ENCODE assay signal across 21 cellular contexts in genomic region chr17:33970271-33970670, GRCh38.
"Had no signal": no experiment of that assay in that cellular context is flagged by ENCODE, and none has a peak within 500 bp of the region (broad histone marks: within the 10 kb centered on the region; RNA-seq: fewer than 3 reads in every experiment).

No MANE protein-coding gene starts in this region.

- H3K36me3 Mint-ChIP-seq: activated naive CD4-positive, alpha-beta T cell treated with anti-CD3 and anti-CD28 coated beads, Interleukin-2, amount 50 U/mL, for 72 hours; naive thymus-derived CD4-positive, alpha-beta T cell; stimulated activated naive B cell treated with anti-CD40 and anti-IgM and Interleukin-4, amounts not matched to agents 10 μg/mL and 1 μg/mL and 100 μg/mL, for 72 hours had no signal

- H3K4me3 ChIP-seq: ovary, prostate gland, transverse colon had no signal

- ATAC-seq: activated CD8-positive, alpha-beta T cell treated with anti-CD3 and anti-CD28 coated beads for 36 hours; activated naive CD4-positive, alpha-beta T cell treated with anti-CD3 and anti-CD28 coated beads, Interleukin-2, amount 50 U/mL, for 72 hours; left lobe of liver; naive thymus-derived CD4-positive, alpha-beta T cell; stimulated activated naive B cell treated with anti-CD40 and anti-IgM and Interleukin-4, amounts not matched to agents 10 μg/mL and 1 μg/mL and 100 μg/mL, for 72 hours had no signal

- H3K4me3 Mint-ChIP-seq: activated CD4-positive, alpha-beta T cell treated with anti-CD3 and anti-CD28 coated beads, Interleukin-2, amount 10 ng/mL, durations not matched to agents 7 days and 5 days; activated CD8-positive, alpha-beta T cell treated with anti-CD3 and anti-CD28 coated beads for 36 hours; activated T-helper 1 cell treated with anti-CD3 and anti-CD28 coated beads, Interleukin-12 subunit alpha, Interleukin-12 subunit beta, Interleukin-2, Interleukin-4 antibody, amounts not matched to agents 30 ng/mL and 10 ng/mL and 1 ng/mL, durations not matched to agents 14 hours and 24 hours and 36 hours; naive thymus-derived CD4-positive, alpha-beta T cell; stimulated activated naive B cell treated with anti-CD40 and anti-IgM and Interleukin-4, amounts not matched to agents 10 μg/mL and 1 μg/mL and 100 μg/mL, for 72 hours had no signal

- H3K27ac Mint-ChIP-seq: activated CD8-positive, alpha-beta T cell treated with anti-CD3 and anti-CD28 coated beads for 36 hours; activated naive CD4-positive, alpha-beta T cell treated with anti-CD3 and anti-CD28 coated beads, Interleukin-2, amount 50 U/mL, for 72 hours; activated T-helper 1 cell treated with anti-CD3 and anti-CD28 coated beads, Interleukin-12 subunit alpha, Interleukin-12 subunit beta, Interleukin-2, Interleukin-4 antibody, amounts not matched to agents 30 ng/mL and 10 ng/mL and 1 ng/mL, durations not matched to agents 14 hours and 24 hours and 36 hours; stimulated activated naive B cell treated with anti-CD40 and anti-IgM and Interleukin-4, amounts not matched to agents 10 μg/mL and 1 μg/mL and 100 μg/mL, for 72 hours had no signal

- H3K9me3 Mint-ChIP-seq: activated CD4-positive, alpha-beta T cell treated with anti-CD3 and anti-CD28 coated beads, Interleukin-2, amount 10 ng/mL, durations not matched to agents 7 days and 5 days; activated CD8-positive, alpha-beta T cell treated with anti-CD3 and anti-CD28 coated beads for 36 hours; activated naive CD4-positive, alpha-beta T cell treated with anti-CD3 and anti-CD28 coated beads, Interleukin-2, amount 50 U/mL, for 72 hours; activated T-helper 1 cell treated with anti-CD3 and anti-CD28 coated beads, Interleukin-12 subunit alpha, Interleukin-12 subunit beta, Interleukin-2, Interleukin-4 antibody, amounts not matched to agents 30 ng/mL and 10 ng/mL and 1 ng/mL, durations not matched to agents 14 hours and 24 hours and 36 hours had no signal

- DNase-seq: activated CD4-positive, alpha-beta T cell treated with anti-CD3 and anti-CD28 coated beads, Interleukin-2, amount 10 ng/mL, durations not matched to agents 7 days and 5 days; activated CD4-positive, CD25-positive, alpha-beta regulatory T cell treated with anti-CD3 and anti-CD28 coated beads, Interleukin-2, amount 50 U/mL, for 72 hours; activated CD8-positive, alpha-beta T cell treated with anti-CD3 and anti-CD28 coated beads for 36 hours; activated gamma-delta T cell; aorta; brain microvascular endothelial cell; caudate nucleus; dermis blood vessel endothelial cell; effector memory CD4-positive, alpha-beta T cell; foreskin keratinocyte; kidney; naive thymus-derived CD4-positive, alpha-beta T cell; ovary; stimulated activated CD4-positive, alpha-beta T cell treated with anti-CD3 and anti-CD28 coated beads, Interleukin-2, amount 100 ng/mL, for 48 hours; stimulated activated CD8-positive, alpha-beta memory T cell treated with anti-CD3 and anti-CD28 coated beads, Interleukin-4, amount 100 ng/mL, for 48 hours; stimulated activated naive B cell treated with anti-CD40 and anti-IgM and Interleukin-4, amounts not matched to agents 10 μg/mL and 1 μg/mL and 100 μg/mL, for 72 hours; transverse colon had no signal
